ENCODE assay signal across 23 cellular contexts in the genomic region with DNA sequence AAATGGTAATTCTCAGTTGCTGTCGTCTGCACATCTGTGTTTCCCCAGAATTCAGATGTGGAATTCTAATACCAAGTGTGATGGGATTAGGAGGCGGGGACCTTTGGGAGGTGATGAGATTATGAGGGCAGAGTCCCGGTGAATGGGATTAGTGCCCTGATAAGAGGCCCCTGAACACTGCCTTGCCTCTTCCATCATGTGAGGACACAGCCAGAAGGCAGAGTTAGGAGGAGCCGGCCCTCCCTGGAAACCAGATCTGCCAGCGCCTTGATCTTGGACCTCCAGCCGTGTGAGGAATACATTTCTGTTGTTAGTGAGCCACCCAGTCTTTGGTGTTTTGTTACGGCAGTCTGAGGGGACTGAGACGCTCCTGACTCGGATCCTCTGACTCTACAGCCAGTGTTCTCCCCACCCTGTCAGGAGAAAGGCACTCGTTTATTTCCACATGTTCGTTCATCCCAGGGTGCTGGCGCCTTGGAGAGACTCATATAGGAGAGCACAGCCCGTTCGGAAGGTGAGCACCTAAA.
"Had no signal": no experiment of that assay in that cellular context is flagged by ENCODE, and none has a peak within 500 bp of the region (broad histone marks: within the 10 kb centered on the region; RNA-seq: fewer than 3 reads in every experiment).

No MANE protein-coding gene starts in this region.

- H3K4me3 Mint-ChIP-seq: natural killer cell; stimulated activated naive B cell treated with anti-CD40 and anti-IgM and Interleukin-4, amounts not matched to agents 10 μg/mL and 1 μg/mL and 100 μg/mL, for 72 hours; stimulated activated naive CD8-positive, alpha-beta T cell treated with anti-CD3 and anti-CD28 coated beads, Interleukin-15, Interleukin-2, amounts not matched to agents 100 ng/mL and 50 ng/mL, for 24 hours had no signal

- H3K27me3 ChIP-seq: foreskin keratinocyte, gastroesophageal sphincter, hepatocyte, neutrophil, pancreas, right lobe of liver, tibial nerve, upper lobe of left lung had no signal

- H3K36me3 Mint-ChIP-seq: natural killer cell; stimulated activated naive B cell treated with anti-CD40 and anti-IgM and Interleukin-4, amounts not matched to agents 10 μg/mL and 1 μg/mL and 100 μg/mL, for 72 hours had no signal

- H3K36me3 ChIP-seq: gastroesophageal sphincter, heart left ventricle, lower lobe of right lung, neutrophil, pancreas, right lobe of liver, thoracic aorta, tibial nerve, upper lobe of left lung had no signal

- ATAC-seq: esophagus mucosa, foreskin keratinocyte, gastroesophageal sphincter, heart left ventricle, left cardiac atrium, left ventricle myocardium superior, lower lobe of right lung, natural killer cell, pancreas, right lobe of liver had no signal

- H3K4me1 Mint-ChIP-seq: natural killer cell; stimulated activated naive B cell treated with anti-CD40 and anti-IgM and Interleukin-4, amounts not matched to agents 10 μg/mL and 1 μg/mL and 100 μg/mL, for 72 hours had no signal

- H3K9me3 ChIP-seq: neutrophil, pancreas, upper lobe of left lung had no signal

- H3K4me3 ChIP-seq: dorsolateral prefrontal cortex, gastroesophageal sphincter, heart left ventricle, hepatocyte, lower lobe of right lung, pancreas, right lobe of liver, thoracic aorta, tibial nerve, upper lobe of left lung had no signal

- H3K27ac Mint-ChIP-seq: natural killer cell; stimulated activated naive B cell treated with anti-CD40 and anti-IgM and Interleukin-4, amounts not matched to agents 10 μg/mL and 1 μg/mL and 100 μg/mL, for 72 hours had no signal

- H3K27me3 Mint-ChIP-seq: stimulated activated naive B cell treated with anti-CD40 and anti-IgM and Interleukin-4, amounts not matched to agents 10 μg/mL and 1 μg/mL and 100 μg/mL, for 72 hours had no signal

- DNase-seq: cortex of kidney; dorsolateral prefrontal cortex; effector CD4-positive, alpha-beta T cell; foreskin keratinocyte; heart left ventricle; left cardiac atrium; left ventricle myocardium superior; lower lobe of right lung; natural killer cell; pancreas; right lobe of liver; small intestine; stimulated activated CD4-positive, alpha-beta T cell treated with anti-CD3 and anti-CD28 coated beads, Interleukin-15, amount 100 ng/mL, for 24 hours; stimulated activated CD4-positive, alpha-beta T cell treated with anti-CD3 and anti-CD28 coated beads, Interleukin-2, amount 100 ng/mL, for 48 hours; stimulated activated naive B cell treated with anti-CD40 and anti-IgM and Interleukin-4, amounts not matched to agents 10 μg/mL and 1 μg/mL and 100 μg/mL, for 72 hours; upper lobe of left lung had no signal
